Comparison of ENCODE assay signal across 14 cellular contexts in the genomic region with DNA sequence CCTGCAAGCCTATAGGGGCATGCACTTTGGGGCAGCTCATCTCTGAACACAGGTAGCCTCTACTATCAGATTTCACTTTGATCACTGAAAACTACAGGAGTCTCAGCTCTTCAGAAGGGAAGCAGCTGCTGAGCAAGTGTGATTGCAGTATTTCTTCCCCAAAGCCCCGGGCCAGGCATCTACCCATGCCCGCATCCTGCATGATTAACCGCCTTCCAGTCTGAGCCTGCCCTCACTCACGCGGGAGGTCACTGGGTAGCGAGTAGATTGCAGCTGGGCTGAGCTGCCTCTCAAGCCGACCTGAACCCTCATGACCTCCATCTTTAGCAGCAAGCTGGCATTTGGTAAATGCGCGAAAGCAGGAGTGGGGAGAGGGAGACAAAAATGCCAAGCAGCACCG.
A peak's percentile ranks its signal among the peaks of the same experiment; 100 is the strongest.
DNase-seq lines count a peak whose midpoint lies in the region; ATAC-seq and TF ChIP-seq lines count a peak whose summit lies in the region.
"Had no signal": no experiment of that assay in that cellular context is flagged by ENCODE, and none has a peak within 500 bp of the region (broad histone marks: within the 10 kb centered on the region; RNA-seq: fewer than 3 reads in every experiment).

No MANE protein-coding gene starts in this region.

- H3K36me3 ChIP-seq in Loucy (ENCODE audit: insufficient read depth, low read length): no peaks in the 10 kb centered on the region
- H3K36me3 ChIP-seq in A673 (ENCODE audit: insufficient read depth, low read length, poor library complexity, severe bottlenecking): no peaks in the 10 kb centered on the region

- peak overlapping the region; percentile 28 for H3K4me2 ChIP-seq in Loucy (ENCODE audit: low read depth, low read length, poor library complexity, severe bottlenecking)

- ATAC-seq in GM21526 (IDR thresholded peaks at IDR 0.05; ENCODE audit: low FRiP score, unreplicated experiment): no peak
- no peak for ATAC-seq in GM19452 (IDR thresholded peaks at IDR 0.05; ENCODE audit: unreplicated experiment)
- ATAC-seq: body of pancreas; HepG2; naive thymus-derived CD4-positive, alpha-beta T cell; stimulated activated memory B cell treated with anti-CD40 and anti-IgM and Interleukin-4, amounts not matched to agents 10 μg/mL and 1 μg/mL and 100 μg/mL, for 72 hours had no signal

- no peaks in the 10 kb centered on the region for H3K9me3 Mint-ChIP-seq in chondrocyte (ENCODE audit: low read depth)
- no peaks in the 10 kb centered on the region for H3K9me3 Mint-ChIP-seq in osteocyte (ENCODE audit: unreplicated experiment)
- H3K9me3 Mint-ChIP-seq: stimulated activated memory B cell treated with anti-CD40 and anti-IgM and Interleukin-4, amounts not matched to agents 10 μg/mL and 1 μg/mL and 100 μg/mL, for 72 hours had no signal

- H4K20me1 ChIP-seq in Loucy (ENCODE audit: insufficient read depth, low read length, poor library complexity, severe bottlenecking): no peaks in the 10 kb centered on the region

- H3K9ac ChIP-seq in Loucy (ENCODE audit: low read depth, low read length, poor library complexity, severe bottlenecking): peak overlapping the region; percentile 14

- H3K4me3 Mint-ChIP-seq in chondrocyte (ENCODE audit: unreplicated experiment): no peak overlapping the region
- no peak overlapping the region for H3K4me3 Mint-ChIP-seq in osteocyte (ENCODE audit: unreplicated experiment)
- H3K4me3 Mint-ChIP-seq: immature natural killer cell; naive thymus-derived CD4-positive, alpha-beta T cell; stimulated activated memory B cell treated with anti-CD40 and anti-IgM and Interleukin-4, amounts not matched to agents 10 μg/mL and 1 μg/mL and 100 μg/mL, for 72 hours had no signal

- H3K79me2 ChIP-seq in Loucy (ENCODE audit: insufficient read depth, low read length): no peaks in the 10 kb centered on the region

- H3K4me1 ChIP-seq in Loucy (ENCODE audit: insufficient read depth, low read length, poor library complexity, severe bottlenecking) (peaks cover 39% of the 10 kb centered on the region), A673 (ENCODE audit: insufficient read depth, low read length, poor library complexity, severe bottlenecking) (no peaks in the 10 kb centered on the region)
- H3K4me1 ChIP-seq: body of pancreas had no signal

- POLR2A ChIA-PET in A673 (lab: Charles Lee; ENCODE audit: low non-redundant PET): no interaction called here

- H3F3A ChIP-seq in Loucy (ENCODE audit: low read depth): peaks cover 3% of the 10 kb centered on the region; the same call in 1 of the 2 replicates

- H3K4me3 ChIP-seq in Loucy (ENCODE audit: low read length, poor library complexity, severe bottlenecking) (no peak overlapping the region), A673 (ENCODE audit: low read depth, low read length, poor library complexity, severe bottlenecking) (no peak overlapping the region)
- H3K4me3 ChIP-seq: body of pancreas had no signal

- H3K27ac Mint-ChIP-seq in chondrocyte (ENCODE audit: unreplicated experiment) (peak overlapping the region; percentile 15), osteocyte (ENCODE audit: unreplicated experiment) (peak overlapping the region; percentile 1)
- H3K27ac Mint-ChIP-seq: immature natural killer cell; naive thymus-derived CD4-positive, alpha-beta T cell; stimulated activated memory B cell treated with anti-CD40 and anti-IgM and Interleukin-4, amounts not matched to agents 10 μg/mL and 1 μg/mL and 100 μg/mL, for 72 hours had no signal

- no peaks in the 10 kb centered on the region for H3K9me2 ChIP-seq in Loucy (replicated peaks; ENCODE audit: low read depth, low read length)

- H3K9me3 ChIP-seq in Loucy (ENCODE audit: insufficient read depth, low read depth, low read length): no peaks in the 10 kb centered on the region
- H3K9me3 ChIP-seq in A673 (ENCODE audit: low read depth, low read length, poor library complexity, severe bottlenecking): no peaks in the 10 kb centered on the region
- H3K9me3 ChIP-seq: body of pancreas had no signal

- CTCF ChIA-PET in A673 (lab: Charles Lee): no interaction called here

- H2AFZ ChIP-seq in Loucy (ENCODE audit: low read length): no peak overlapping the region

- intact Hi-C loops in A673 (cut with micrococcal nuclease; ENCODE audit: unreplicated experiment): no loop called here

- H3K27me3 Mint-ChIP-seq in chondrocyte (ENCODE audit: low read depth) (no peaks in the 10 kb centered on the region), osteocyte (ENCODE audit: unreplicated experiment) (no peaks in the 10 kb centered on the region)
- H3K27me3 Mint-ChIP-seq: stimulated activated memory B cell treated with anti-CD40 and anti-IgM and Interleukin-4, amounts not matched to agents 10 μg/mL and 1 μg/mL and 100 μg/mL, for 72 hours had no signal

- H3K36me3 Mint-ChIP-seq in chondrocyte (ENCODE audit: low read depth): no peaks in the 10 kb centered on the region
- no peaks in the 10 kb centered on the region for H3K36me3 Mint-ChIP-seq in osteocyte (ENCODE audit: unreplicated experiment)
- H3K36me3 Mint-ChIP-seq: immature natural killer cell; stimulated activated memory B cell treated with anti-CD40 and anti-IgM and Interleukin-4, amounts not matched to agents 10 μg/mL and 1 μg/mL and 100 μg/mL, for 72 hours had no signal

- H3K27ac ChIP-seq in A673 (ENCODE audit: low read depth, low read length, poor library complexity, severe bottlenecking): no peak overlapping the region
- H3K27ac ChIP-seq: body of pancreas had no signal

- peaks cover 12% of the 10 kb centered on the region for H3K4me1 Mint-ChIP-seq in chondrocyte (ENCODE audit: low read depth)
- H3K4me1 Mint-ChIP-seq in osteocyte (ENCODE audit: unreplicated experiment): peaks cover 11% of the 10 kb centered on the region

- TF ChIP-seq CTCF in Loucy (conservative IDR thresholded peaks at IDR 0.05; ENCODE audit: low read length) (no peak), chondrocyte (IDR thresholded peaks at IDR 0.05) (no peak), osteocyte (IDR thresholded peaks at IDR 0.05) (no peak), A673 (conservative IDR thresholded peaks at IDR 0.05; ENCODE audit: low read depth, low read length) (no peak)

- no TSS peak for BruUV-seq in A673 (replicated peaks; lab: Mats Ljungman, UMichigan)

- no peaks in the 10 kb centered on the region for H3K27me3 ChIP-seq in Loucy (ENCODE audit: insufficient read depth, low read length, poor library complexity, severe bottlenecking)
- peaks cover 4% of the 10 kb centered on the region for H3K27me3 ChIP-seq in A673 (replicated peaks; ENCODE audit: insufficient read depth, low read depth, low read length, poor library complexity)
- H3K27me3 ChIP-seq: body of pancreas had no signal

- peak; percentile 67 for DNase-seq in Daoy (ENCODE audit: low read depth)
- DNase-seq in chondrocyte (ENCODE audit: low spot score): no peak
- DNase-seq in osteocyte (ENCODE audit: extremely low spot score, unreplicated experiment): no peak
- no peak for DNase-seq in NCI-H1436 (lab: John Stamatoyannopoulos, UW)
- no peak for DNase-seq in A673 (ENCODE audit: low spot score)
- DNase-seq: activated T-cell treated with anti-CD3 and anti-CD28 coated beads, Interleukin-2, amount 50 U/mL, for 48 hours; immature natural killer cell; naive thymus-derived CD4-positive, alpha-beta T cell had no signal
